Comparison of ENCODE assay signal across 1 cellular context in the genomic region with DNA sequence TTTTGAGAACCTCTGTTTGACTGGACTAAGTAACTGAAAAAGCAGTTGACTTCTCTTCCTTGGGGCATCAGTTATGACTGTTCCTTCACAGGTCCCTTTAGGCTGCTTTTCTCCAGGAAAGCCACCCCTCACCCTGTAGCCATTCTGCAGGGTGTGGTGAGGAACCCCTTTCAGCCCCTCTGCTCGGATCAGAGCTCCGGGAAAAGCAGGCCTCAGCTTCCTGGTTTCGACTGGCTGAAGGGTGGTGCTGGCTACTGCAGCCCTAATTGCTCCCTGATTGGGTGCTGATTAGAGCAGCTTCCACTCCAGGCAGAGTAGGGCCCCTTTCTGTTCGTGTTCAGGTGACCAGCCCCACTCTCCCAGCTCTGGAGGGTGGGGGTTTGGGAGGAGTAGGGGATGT. TPM values are rescaled to one million over a fixed set of nuclear protein-coding genes. Genes with fewer than 3 reads are reported as not detected.
"Had no signal": no experiment of that assay in that cellular context is flagged by ENCODE, and none has a peak within 500 bp of the region (broad histone marks: within the 10 kb centered on the region; RNA-seq: fewer than 3 reads in every experiment).

No MANE protein-coding gene starts in this region.

RNA-seq across cellular contexts. Expression of gene SAXO2, which starts 36.8 kb away (rescaled TPM):
- total RNA-seq: SK-MEL-5 had no signal
